12 cellular contexts compared by ENCODE assay signal in genomic region chr1:7224644-7225043, GRCh38.
DNase-seq lines count a peak whose midpoint lies in the region; TF ChIP-seq lines count a peak whose summit lies in the region.
"Had no signal": no experiment of that assay in that cellular context is flagged by ENCODE, and none has a peak within 500 bp of the region (broad histone marks: within the 10 kb centered on the region; RNA-seq: fewer than 3 reads in every experiment).

No MANE protein-coding gene starts in this region.

- CTCF ChIA-PET in A673 (lab: Charles Lee): interaction anchor here (0.7 kb wide), 1 partner anchor 420 kb away, joined by 5 read pairs; no protein-coding TSS in a partner anchor
- CTCF ChIA-PET in Calu3 (lab: Charles Lee): no interaction called here

- no peak for TF ChIP-seq POLR2A in uterus (IDR thresholded peaks at IDR 0.05)

- H3K4me1 ChIP-seq in A673 (ENCODE audit: insufficient read depth, low read length, poor library complexity, severe bottlenecking) (peaks cover 11% of the 10 kb centered on the region), uterus (no peaks in the 10 kb centered on the region)
- H3K4me1 ChIP-seq: heart left ventricle, upper lobe of right lung had no signal

- no peaks in the 10 kb centered on the region for H3K36me3 ChIP-seq in A673 (ENCODE audit: insufficient read depth, low read length, poor library complexity, severe bottlenecking)
- H3K36me3 ChIP-seq in H7 (replicated peaks; ENCODE audit: control insufficient read depth, insufficient read depth, low read length): no peaks in the 10 kb centered on the region
- no peaks in the 10 kb centered on the region for H3K36me3 ChIP-seq in uterus
- H3K36me3 ChIP-seq: heart left ventricle, upper lobe of right lung had no signal

- no peak; the same call in 1 of the 2 replicates for TF ChIP-seq CTCF in A673 (conservative IDR thresholded peaks at IDR 0.05; ENCODE audit: low read depth, low read length)
- peak; percentile 23 for TF ChIP-seq CTCF in fibroblast of villous mesenchyme (IDR thresholded peaks at IDR 0.05; ENCODE audit: insufficient read depth, low read depth, low read length)
- no peak for TF ChIP-seq CTCF in Calu3 (IDR thresholded peaks at IDR 0.05; ENCODE audit: unreplicated experiment)
- TF ChIP-seq CTCF in uterus (IDR thresholded peaks at IDR 0.05): no peak

- DNase-seq in A673 (ENCODE audit: low spot score) (peak; percentile 13), H7 (peak; percentile 79), NCI-H748 treated with DMSO at 0.1 percent for 48 hours (lab: John Stamatoyannopoulos, UW) (peak; percentile 30), fibroblast of villous mesenchyme (ENCODE audit: low read depth) (peak; percentile 10), Calu3 (no peak), uterus (no peak), activated gamma-delta T cell (lab: John Stamatoyannopoulos, UW) (no peak)
- no peak for DNase-seq in activated effector memory CD4-positive, alpha-beta T cell treated with Interleukin-2 at 50 U/mL for 16 hours
- DNase-seq: caudate nucleus, upper lobe of right lung had no signal

- H3K4me3 Mint-ChIP-seq in Calu3 (ENCODE audit: low read depth, unreplicated experiment): no peak overlapping the region

- H3K27ac Mint-ChIP-seq in Calu3 (ENCODE audit: unreplicated experiment): no peak overlapping the region

- H3K9me3 ChIP-seq in A673 (ENCODE audit: low read depth, low read length, poor library complexity, severe bottlenecking) (no peaks in the 10 kb centered on the region), uterus (no peaks in the 10 kb centered on the region)
- H3K9me3 ChIP-seq: upper lobe of right lung had no signal

- no TSS peak for BruUV-seq in A673 (replicated peaks; lab: Mats Ljungman, UMichigan)
- BruUV-seq in Calu3 (replicated peaks; lab: Mats Ljungman, UMichigan): no TSS peak

- intact Hi-C loops in A673 (cut with micrococcal nuclease; ENCODE audit: unreplicated experiment): no loop called here
- intact Hi-C loops in Calu3 (cut with micrococcal nuclease; ENCODE audit: unreplicated experiment): loop anchor here (5.0 kb wide), 1 partner anchor 423 kb away; no protein-coding TSS in a partner anchor
- intact Hi-C loops in uterus (cut with DNase I; ENCODE audit: low total_unique reads): no loop called here

- no peak overlapping the region for H3K27ac ChIP-seq in A673 (ENCODE audit: low read depth, low read length, poor library complexity, severe bottlenecking)
- H3K27ac ChIP-seq in uterus: no peak overlapping the region
- H3K27ac ChIP-seq: heart left ventricle, SK-N-MC, upper lobe of right lung had no signal

- no peak overlapping the region for H3K4me3 ChIP-seq in A673 (ENCODE audit: low read depth, low read length, poor library complexity, severe bottlenecking)
- H3K4me3 ChIP-seq in H7 (ENCODE audit: insufficient read depth, low read depth, low read length): no peak overlapping the region
- H3K4me3 ChIP-seq in fibroblast of villous mesenchyme (ENCODE audit: low read depth, low read length): no peak overlapping the region
- H3K4me3 ChIP-seq in uterus: no peak overlapping the region
- H3K4me3 ChIP-seq: heart left ventricle, SK-N-MC, upper lobe of right lung had no signal

- H3K27me3 Mint-ChIP-seq in Calu3 (ENCODE audit: unreplicated experiment): peaks cover 10% of the 10 kb centered on the region

- no peaks in the 10 kb centered on the region for H3K27me3 ChIP-seq in A673 (replicated peaks; ENCODE audit: insufficient read depth, low read depth, low read length, poor library complexity)
- no peaks in the 10 kb centered on the region for H3K27me3 ChIP-seq in H7 (ENCODE audit: control insufficient read depth, insufficient read depth, low read length)
- H3K27me3 ChIP-seq in uterus: no peaks in the 10 kb centered on the region
- H3K27me3 ChIP-seq: heart left ventricle had no signal

- no peaks in the 10 kb centered on the region for H3K4me1 Mint-ChIP-seq in Calu3 (ENCODE audit: low read depth, unreplicated experiment)

- H3K36me3 Mint-ChIP-seq in Calu3 (ENCODE audit: insufficient read depth, unreplicated experiment): no peaks in the 10 kb centered on the region

- no peaks in the 10 kb centered on the region for H3K9me3 Mint-ChIP-seq in Calu3 (ENCODE audit: low read depth, unreplicated experiment)

- POLR2A ChIA-PET in A673 (lab: Charles Lee; ENCODE audit: low non-redundant PET): no interaction called here

Comparison
In these comparisons a context has a peak if more than half of its experiments do, and no peak if none do; other contexts are left out.
1. DNase-seq: peak in A673 (single experiment), H7 (single experiment), NCI-H748 treated with DMSO at 0.1 percent for 48 hours (single experiment) and fibroblast of villous mesenchyme (single experiment); none in Calu3 (single experiment), uterus (0 of 2), activated gamma-delta T cell (single experiment) and activated effector memory CD4-positive, alpha-beta T cell treated with Interleukin-2 at 50 U/mL for 16 hours (single experiment).